ENCODE assay signal across 12 cellular contexts in the genomic region with DNA sequence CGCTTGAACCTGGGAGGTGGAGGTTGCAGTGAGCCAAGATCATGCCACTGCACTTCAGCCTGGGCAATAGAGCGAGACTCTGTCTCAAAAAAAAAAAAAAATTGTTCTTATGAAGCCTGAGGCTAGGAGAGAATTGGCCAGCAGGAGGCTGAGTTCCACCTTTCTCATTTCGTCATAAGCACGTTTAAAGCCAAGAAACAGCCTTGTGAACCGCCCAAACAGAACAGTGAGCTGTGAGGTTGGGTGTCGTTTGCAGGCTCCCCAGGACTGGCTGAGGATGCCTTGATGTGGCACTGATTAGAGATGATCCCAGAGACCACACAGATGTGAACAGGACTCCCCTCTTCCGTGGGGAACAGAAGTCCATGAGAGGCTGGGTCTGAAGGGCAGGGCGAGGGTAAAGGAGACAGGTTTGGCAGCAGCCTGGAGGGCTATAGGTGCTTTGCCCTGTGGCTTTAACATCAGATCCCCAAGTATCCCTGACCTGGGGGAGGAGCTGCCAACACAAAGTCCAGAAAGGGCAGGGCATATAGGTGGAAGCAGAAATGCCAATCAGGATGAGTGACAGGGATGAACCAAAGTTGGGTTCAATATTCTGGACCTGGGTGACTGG. TPM values are rescaled to one million over a fixed set of nuclear protein-coding genes. Genes with fewer than 3 reads are reported as not detected.
DNase-seq lines count a peak whose midpoint lies in the region; ATAC-seq and TF ChIP-seq lines count a peak whose summit lies in the region.
"Had no signal": no experiment of that assay in that cellular context is flagged by ENCODE, and none has a peak within 500 bp of the region (broad histone marks: within the 10 kb centered on the region; RNA-seq: fewer than 3 reads in every experiment).

No MANE protein-coding gene starts in this region.

- H3K4me3 ChIP-seq in body of pancreas: no peak overlapping the region

- ATAC-seq in body of pancreas: peak; percentile 68
- ATAC-seq: stimulated activated naive CD8-positive, alpha-beta T cell treated with anti-CD3 and anti-CD28 coated beads, Interleukin-15, amount 100 ng/mL, for 72 hours had no signal

- H3K4me1 Mint-ChIP-seq in CD14-positive monocyte (peaks cover 19% of the 10 kb centered on the region), HFFc6 (ENCODE audit: low read depth) (peaks cover 24% of the 10 kb centered on the region)
- H3K4me1 Mint-ChIP-seq: naive B cell; stimulated activated naive CD8-positive, alpha-beta T cell treated with anti-CD3 and anti-CD28 coated beads, Interleukin-15, amount 100 ng/mL, for 72 hours had no signal

- H3K9me3 Mint-ChIP-seq in CD14-positive monocyte: peaks cover 8 to 16% (median 13%) of the 10 kb centered on the region in 7 donors
- H3K9me3 Mint-ChIP-seq in HFFc6: no peaks in the 10 kb centered on the region
- H3K9me3 Mint-ChIP-seq: activated T-helper 2 cell treated with anti-CD3 and anti-CD28 coated beads, Interferon-gamma antibody, Interleukin-2, Interleukin-4, amounts not matched to agents 10 μg/mL and 5 μg/mL and 100 μg/mL, durations not matched to agents 14 hours and 24 hours and 36 hours; naive B cell had no signal

- H3K27ac ChIP-seq in body of pancreas: no peak overlapping the region

- intact Hi-C loops in CD14-positive monocyte (cut with micrococcal nuclease) (no loop called here), body of pancreas (cut with DNase I) (no loop called here)

- H3K4me3 Mint-ChIP-seq in CD14-positive monocyte: no peak overlapping the region
- no peak overlapping the region for H3K4me3 Mint-ChIP-seq in HFFc6
- H3K4me3 Mint-ChIP-seq: naive B cell; stimulated activated naive CD8-positive, alpha-beta T cell treated with anti-CD3 and anti-CD28 coated beads, Interleukin-15, amount 100 ng/mL, for 72 hours had no signal

- DNase-seq in CD14-positive monocyte (ENCODE audit: low spot score): no peak
- DNase-seq in HFFc6: no peak
- peak; percentile 39 to 66 (median 48) for DNase-seq in body of pancreas
- DNase-seq in kidney tubule cell (ENCODE audit: low spot score): peak; percentile 37
- DNase-seq in HCEC 1CT: no peak
- DNase-seq in GDM1 (lab: John Stamatoyannopoulos, UW): no peak
- DNase-seq in DMS153 (lab: John Stamatoyannopoulos, UW): no peak
- no peak for DNase-seq in SW480 (ENCODE audit: low spot score)
- DNase-seq: hypothalamus; naive B cell; stimulated activated naive CD8-positive, alpha-beta T cell treated with anti-CD3 and anti-CD28 coated beads, Interleukin-15, amount 100 ng/mL, for 72 hours had no signal

- no peaks in the 10 kb centered on the region for H3K27me3 ChIP-seq in body of pancreas

- peaks cover 4 to 5% of the 10 kb centered on the region in 2 donors for H3K36me3 Mint-ChIP-seq in CD14-positive monocyte
- H3K36me3 Mint-ChIP-seq in HFFc6 (ENCODE audit: low read depth): peaks cover 8% of the 10 kb centered on the region; the same call in 1 of the 2 replicates
- H3K36me3 Mint-ChIP-seq: naive B cell had no signal

- TF ChIP-seq POLR2A in body of pancreas (IDR thresholded peaks at IDR 0.05): no peak

- no peaks in the 10 kb centered on the region for H3K36me3 ChIP-seq in body of pancreas (replicated peaks in 1 of 2; ENCODE audit: insufficient read depth in 1 of 2, low read depth in 2 of 2)

- peak overlapping the region in 5 of 7 donors; percentile 9 to 80 (median 55) for H3K27ac Mint-ChIP-seq in CD14-positive monocyte
- no peak overlapping the region for H3K27ac Mint-ChIP-seq in HFFc6
- H3K27ac Mint-ChIP-seq: activated T-helper 2 cell treated with anti-CD3 and anti-CD28 coated beads, Interferon-gamma antibody, Interleukin-2, Interleukin-4, amounts not matched to agents 10 μg/mL and 5 μg/mL and 100 μg/mL, durations not matched to agents 14 hours and 24 hours and 36 hours; stimulated activated naive CD8-positive, alpha-beta T cell treated with anti-CD3 and anti-CD28 coated beads, Interleukin-15, amount 100 ng/mL, for 72 hours had no signal

- peaks cover 2 to 3% (median 2%) of the 10 kb centered on the region in 3 donors for H3K27me3 Mint-ChIP-seq in CD14-positive monocyte (ENCODE audit: low read depth in 3 of 3)
- peaks cover 2% of the 10 kb centered on the region; the same call in 1 of the 2 replicates for H3K27me3 Mint-ChIP-seq in HFFc6 (ENCODE audit: insufficient read depth)

- WGBS in body of pancreas, 2 donors: 52 to 65% methylated on average over 8 of the region's 8 CpGs

- TF ChIP-seq CTCF in CD14-positive monocyte (IDR thresholded peaks at IDR 0.05) (peak; percentile 25), HFFc6 (IDR thresholded peaks at IDR 0.05) (peak; percentile 58), body of pancreas (IDR thresholded peaks at IDR 0.05) (peak; percentile 17 to 54 (median 38))

- peaks cover 10% of the 10 kb centered on the region for H3K4me1 ChIP-seq in body of pancreas

- no peaks in the 10 kb centered on the region for H3K9me3 ChIP-seq in body of pancreas

RNA-seq across cellular contexts. Expression of gene CLEC3B, which starts 52.9 kb away (rescaled TPM):
- 10 to 100 TPM; 14.5 to 22.7 TPM for polyA plus RNA-seq in CD14-positive monocyte
- 1 to 10 TPM in 5 of 6 experiments, under 1 TPM in 1; 1.00 to 1.9 (median 1.2) TPM for total RNA-seq in HFFc6 (2021; fragmentation: NEBNext Ultra II Directional; extraction: Animal tissue kit (Norgen Biotek cat#: 25700))
- 10 to 100 TPM in 1 of 2 donors, 1 to 10 TPM in 1; 4.9 to 22.1 TPM for total RNA-seq in body of pancreas
- total RNA-seq: activated T-helper 2 cell treated with anti-CD3 and anti-CD28 coated beads, Interferon-gamma antibody, Interleukin-2, Interleukin-4, amounts not matched to agents 10 μg/mL and 5 μg/mL and 100 μg/mL, durations not matched to agents 14 hours and 24 hours and 36 hours had no signal

Comparison
In these comparisons a context has a peak if more than half of its experiments do, and no peak if none do; other contexts are left out.
1. DNase-seq: peak in body of pancreas (4 of 4) and kidney tubule cell (single experiment); none in CD14-positive monocyte (single experiment), HFFc6 (single experiment), HCEC 1CT (single experiment), GDM1 (single experiment), DMS153 (single experiment) and SW480 (single experiment).
2. Peak in every context shown above with its lines, with median percentiles within 50 percentile points of each other: CTCF ChIP-seq.